ENCODE assay signal across 9 cellular contexts in genomic region chr13:45807520-45808099, GRCh38. TPM values are rescaled to one million over a fixed set of nuclear protein-coding genes. Genes with fewer than 3 reads are reported as not detected.
DNase-seq lines count a peak whose midpoint lies in the region; ATAC-seq and TF ChIP-seq lines count a peak whose summit lies in the region.
"Had no signal": no experiment of that assay in that cellular context is flagged by ENCODE, and none has a peak within 500 bp of the region (broad histone marks: within the 10 kb centered on the region; RNA-seq: fewer than 3 reads in every experiment).

No MANE protein-coding gene starts in this region.

- TF ChIP-seq RAD21 in liver (IDR thresholded peaks at IDR 0.05) = peak; percentile 78 to 86

- H3K4me2 ChIP-seq in PC-3 (ENCODE audit: low read length) = no peak overlapping the region

- no peaks in the 10 kb centered on the region for H3F3A ChIP-seq in PC-3 (ENCODE audit: low read length, unreplicated experiment)

- H3K9ac ChIP-seq in PC-3 (ENCODE audit: low read length) (no peak overlapping the region), liver (ENCODE audit: low read depth in 1 of 2, low read length in 2 of 2) (no peak overlapping the region)

- H3K36me3 ChIP-seq in PC-3 (ENCODE audit: low read depth, low read length) = no peaks in the 10 kb centered on the region
- H3K36me3 ChIP-seq in liver (ENCODE audit: control insufficient read depth in 4 of 4, insufficient read depth in 3 of 4, low read depth in 1 of 4, low read length in 3 of 4) = no peaks in the 10 kb centered on the region

- H3K27ac ChIP-seq in PC-3 (ENCODE audit: low read length) (no peak overlapping the region), liver (ENCODE audit: low read depth in 1 of 2, low read length in 2 of 2) (no peak overlapping the region)

- no peaks in the 10 kb centered on the region for H3K79me2 ChIP-seq in PC-3 (ENCODE audit: low read length)

- H3K9me3 ChIP-seq in PC-3 (ENCODE audit: low read length) = no peaks in the 10 kb centered on the region
- H3K9me3 ChIP-seq in liver (ENCODE audit: control insufficient read depth in 4 of 4, low read length in 3 of 4) = no peaks in the 10 kb centered on the region

- no peak overlapping the region for H2AFZ ChIP-seq in PC-3 (ENCODE audit: low read length)

- peak; percentile 66 for TF ChIP-seq CTCF in PC-3 (conservative IDR thresholded peaks at IDR 0.05; ENCODE audit: low read depth, low read length)
- TF ChIP-seq CTCF in choroid plexus epithelial cell (conservative IDR thresholded peaks at IDR 0.05; ENCODE audit: low read depth, low read length) = peak; percentile 69
- peak; percentile 48 for TF ChIP-seq CTCF in liver (IDR thresholded peaks at IDR 0.05; ENCODE audit: low read depth, low read length, missing input control)

- DNase-seq in EL (peak; percentile 67), HuH-7 (ENCODE audit: low spot score) (peak; percentile 66), PC-3 (peak; percentile 59), choroid plexus epithelial cell (ENCODE audit: low read depth) (peak; percentile 66), occipital lobe (lab: John Stamatoyannopoulos, UW) (no peak)
- DNase-seq: activated B cell treated with CpG ODN at 0.5 μM for 24 hours had no signal

- peak; percentile 84 for ATAC-seq in PC-3
- no peak for ATAC-seq in GM21737 (IDR thresholded peaks at IDR 0.05; ENCODE audit: unreplicated experiment)
- no peak for ATAC-seq in GM21723 (IDR thresholded peaks at IDR 0.05; ENCODE audit: unreplicated experiment)

- H4K20me1 ChIP-seq in PC-3 (ENCODE audit: low read length) = no peaks in the 10 kb centered on the region

- H3K4me1 ChIP-seq in PC-3 (ENCODE audit: insufficient read depth, low read length) (no peaks in the 10 kb centered on the region), liver (ENCODE audit: control insufficient read depth in 4 of 4, insufficient read depth in 4 of 4, low read length in 3 of 4) (no peaks in the 10 kb centered on the region)

- H3K9me2 ChIP-seq in PC-3 (replicated peaks; ENCODE audit: low read length) = no peaks in the 10 kb centered on the region

- POLR2A ChIA-PET in PC-3 (lab: Charles Lee; ENCODE audit: unreplicated experiment) = no interaction called here

- H3K27me3 ChIP-seq in PC-3 (ENCODE audit: low read length) (no peaks in the 10 kb centered on the region), liver (ENCODE audit: control insufficient read depth in 4 of 4, insufficient read depth in 4 of 4, low read length in 3 of 4) (no peaks in the 10 kb centered on the region)

- 43% methylated on average over 3 of the region's 3 CpGs for WGBS in liver

- intact Hi-C loops in PC-3 (cut with micrococcal nuclease) = loop anchor here (1.0 to 10.0 kb wide), 6 partner anchors 73 to 510 kb away; no protein-coding TSS in a partner anchor

- H3K4me3 ChIP-seq in PC-3 (ENCODE audit: low read length) (no peak overlapping the region), choroid plexus epithelial cell (ENCODE audit: low read depth, low read length) (no peak overlapping the region), liver (ENCODE audit: low read depth in 1 of 3, low read length in 3 of 3) (no peak overlapping the region)

- no TSS peak for BruUV-seq in PC-3 (replicated peaks; lab: Mats Ljungman, UMichigan)

- CTCF ChIA-PET in PC-3 (lab: Charles Lee) = interaction anchor here (0.6 to 1.3 kb wide), 5 partner anchors 72 to 514 kb away, joined by 3 to 10 read pairs (median 6); no protein-coding TSS in a partner anchor

TF ChIP-seq in liver, 16 proteins besides CTCF, POLR2A, EP300 and RAD21:
- no peak for TF ChIP-seq GABPA (IDR thresholded peaks at IDR 0.05 in 1 of 2, conservative IDR thresholded peaks at IDR 0.05 in 1 of 2)
- TF ChIP-seq JUND (IDR thresholded peaks at IDR 0.05) = peak; percentile 26
- peak; percentile 46 for TF ChIP-seq ATF3 (IDR thresholded peaks at IDR 0.05)
- TF ChIP-seq NR2F2 (IDR thresholded peaks at IDR 0.05) = no peak
TF ChIP-seq in liver: peak in this region for 2.

RNA-seq across cellular contexts. Expression of gene SIAH3, which starts 43.9 kb away (rescaled TPM):
- total RNA-seq in PC-3 (2014; rRNA removed) (not detected in 2 replicates), liver (under 1 TPM in 1 of 2 donors, not detected in 1; under 0.01 TPM), occipital lobe (9.8 TPM)
- not detected for polyA plus RNA-seq in liver
- total RNA-seq: activated B cell treated with CpG ODN at 0.5 μM for 24 hours had no signal

Comparison
In these comparisons a context has a peak if more than half of its experiments do, and no peak if none do; other contexts are left out.
1. RNA of gene SIAH3, which starts 43.9 kb away (total RNA-seq): 9.8 TPM in occipital lobe (single experiment); not detected in PC-3 and under 0.01 TPM in liver; every median in the first group is over 10 times any median in the second.
2. Peak in every context shown above with its lines, with median percentiles within 50 percentile points of each other: CTCF ChIP-seq.